In genomic region chr10:92914478-92915066, GRCh38 we compare ENCODE assay signal across 8 cellular contexts.
DNase-seq lines count a peak whose midpoint lies in the region; ATAC-seq and TF ChIP-seq lines count a peak whose summit lies in the region.

No MANE protein-coding gene starts in this region.

- peak; percentile 62 for DNase-seq in activated CD8-positive, alpha-beta memory T cell treated with anti-CD3 and anti-CD28 coated beads for 24 hours
- no peak for DNase-seq in activated CD8-positive, alpha-beta memory T cell treated with anti-CD3 and anti-CD28 coated beads, Interleukin-2, amount 50 U/mL, for 48 hours
- DNase-seq in NCI-H526 (lab: John Stamatoyannopoulos, UW) (peak; percentile 0 to 51), fibroblast of pulmonary artery (ENCODE audit: low read depth) (peak; percentile 55), osteocyte (ENCODE audit: extremely low spot score, unreplicated experiment) (no peak)
- peak; percentile 60 for DNase-seq in activated CD8-positive, alpha-beta memory T cell treated with anti-CD3 and anti-CD28 coated beads, Interleukin-2, amount 10 ng/mL, durations not matched to agents 7 days and 5 days

- H3K4me3 Mint-ChIP-seq in activated CD8-positive, alpha-beta memory T cell treated with anti-CD3 and anti-CD28 coated beads, Interleukin-2, amount 10 ng/mL, durations not matched to agents 7 days and 5 days: no peak overlapping the region
- H3K4me3 Mint-ChIP-seq in osteocyte (ENCODE audit: unreplicated experiment): no peak overlapping the region

- peak; percentile 71 for ATAC-seq in HG02870 (IDR thresholded peaks at IDR 0.05; ENCODE audit: unreplicated experiment)
- ATAC-seq in activated CD8-positive, alpha-beta memory T cell treated with anti-CD3 and anti-CD28 coated beads, Interleukin-2, amount 10 ng/mL, durations not matched to agents 7 days and 5 days: peak; percentile 78
- ATAC-seq in HG02970 (IDR thresholded peaks at IDR 0.05; ENCODE audit: low FRiP score, unreplicated experiment): no peak

- CTCF ChIA-PET in activated CD8-positive, alpha-beta memory T cell treated with anti-CD3 and anti-CD28 coated beads, Interleukin-2, amount 10 ng/mL, durations not matched to agents 7 days and 5 days (lab: Charles Lee): interaction anchor here (0.6 to 1.3 kb wide), 2 partner anchors 25 to 164 kb away, joined by 3 read pairs; no protein-coding TSS in a partner anchor

- TF ChIP-seq CTCF in fibroblast of pulmonary artery (IDR thresholded peaks at IDR 0.05; ENCODE audit: low read length, missing control alignments): peak; percentile 84
- peak; percentile 73 for TF ChIP-seq CTCF in osteocyte (IDR thresholded peaks at IDR 0.05)

- H3K36me3 Mint-ChIP-seq in activated CD8-positive, alpha-beta memory T cell treated with anti-CD3 and anti-CD28 coated beads, Interleukin-2, amount 10 ng/mL, durations not matched to agents 7 days and 5 days: peaks cover under 1% of the 10 kb centered on the region
- peaks cover 3% of the 10 kb centered on the region for H3K36me3 Mint-ChIP-seq in osteocyte (ENCODE audit: unreplicated experiment)

- H3K27ac Mint-ChIP-seq in activated CD8-positive, alpha-beta memory T cell treated with anti-CD3 and anti-CD28 coated beads, Interleukin-2, amount 10 ng/mL, durations not matched to agents 7 days and 5 days: no peak overlapping the region
- no peak overlapping the region for H3K27ac Mint-ChIP-seq in osteocyte (ENCODE audit: unreplicated experiment)

- no peak overlapping the region for H3K4me3 ChIP-seq in fibroblast of pulmonary artery (replicated peaks; ENCODE audit: low read depth, low read length)

- no peaks in the 10 kb centered on the region for H3K4me1 Mint-ChIP-seq in activated CD8-positive, alpha-beta memory T cell treated with anti-CD3 and anti-CD28 coated beads, Interleukin-2, amount 10 ng/mL, durations not matched to agents 7 days and 5 days
- H3K4me1 Mint-ChIP-seq in osteocyte (ENCODE audit: unreplicated experiment): no peaks in the 10 kb centered on the region

- H3K9me3 Mint-ChIP-seq in activated CD8-positive, alpha-beta memory T cell treated with anti-CD3 and anti-CD28 coated beads, Interleukin-2, amount 10 ng/mL, durations not matched to agents 7 days and 5 days (ENCODE audit: low read depth): no peaks in the 10 kb centered on the region
- H3K9me3 Mint-ChIP-seq in osteocyte (ENCODE audit: unreplicated experiment): no peaks in the 10 kb centered on the region

- H3K27me3 Mint-ChIP-seq in activated CD8-positive, alpha-beta memory T cell treated with anti-CD3 and anti-CD28 coated beads, Interleukin-2, amount 10 ng/mL, durations not matched to agents 7 days and 5 days: no peaks in the 10 kb centered on the region
- H3K27me3 Mint-ChIP-seq in osteocyte (ENCODE audit: unreplicated experiment): no peaks in the 10 kb centered on the region

Comparison
In these comparisons a context has a peak if more than half of its experiments do, and no peak if none do; other contexts are left out.
1. DNase-seq: peak in activated CD8-positive, alpha-beta memory T cell treated with anti-CD3 and anti-CD28 coated beads for 24 hours (single experiment), NCI-H526 (2 of 2), activated CD8-positive, alpha-beta memory T cell treated with anti-CD3 and anti-CD28 coated beads, Interleukin-2, amount 10 ng/mL, durations not matched to agents 7 days and 5 days (single experiment) and fibroblast of pulmonary artery (single experiment); none in activated CD8-positive, alpha-beta memory T cell treated with anti-CD3 and anti-CD28 coated beads, Interleukin-2, amount 50 U/mL, for 48 hours (single experiment) and osteocyte (single experiment).